ENCODE assay signal across 8 cellular contexts in genomic region chr1:39107891-39108290, GRCh38.
DNase-seq lines count a peak whose midpoint lies in the region; ATAC-seq and TF ChIP-seq lines count a peak whose summit lies in the region.

No MANE protein-coding gene starts in this region.

- H3K27ac ChIP-seq in cingulate gyrus (ENCODE audit: low read depth, low read length) (peak overlapping the region; percentile 63), lower lobe of right lung (peak overlapping the region; percentile 94), transverse colon (peak overlapping the region; percentile 92 to 97 (median 96))

- in situ Hi-C loops in transverse colon (cut with MboI; ENCODE audit: low pct_ligation_motif_present in 1 of 4, low pct_unique_long_range_greater_than_20kb in 1 of 4, low sequenced_read_pairs in 3 of 4) = loop anchor here in 3 of 4 donors (10.0 kb wide), 3 partner anchors 77 to 427 kb away; no protein-coding TSS in a partner anchor

- H3K27me3 ChIP-seq in lower lobe of right lung (ENCODE audit: low read depth) = no peaks in the 10 kb centered on the region
- H3K27me3 ChIP-seq in transverse colon = no peaks in the 10 kb centered on the region

- DNase-seq in NCI-H1417 (lab: John Stamatoyannopoulos, UW) = peak in 2 of 3 experiments; percentile 18 to 22
- no peak for DNase-seq in NCI-H1417 treated with DMSO at 0.1 percent for 48 hours (lab: John Stamatoyannopoulos, UW)
- DNase-seq in lower lobe of right lung = no peak
- no peak for DNase-seq in transverse colon
- DNase-seq in stimulated activated naive CD4-positive, alpha-beta T cell treated with Interleukin-2 at 50 U/mL for 16 hours (lab: John Stamatoyannopoulos, UW) = no peak
- DNase-seq in NCI-H345 (lab: John Stamatoyannopoulos, UW) = no peak

- TF ChIP-seq EP300 in transverse colon (IDR thresholded peaks at IDR 0.05; ENCODE audit: low read depth) = no peak

- TF ChIP-seq CTCF in lower lobe of right lung (IDR thresholded peaks at IDR 0.05) (no peak), transverse colon (IDR thresholded peaks at IDR 0.05) (no peak)

- no peaks in the 10 kb centered on the region for H3K9me3 ChIP-seq in lower lobe of right lung
- no peaks in the 10 kb centered on the region for H3K9me3 ChIP-seq in transverse colon

- H3K4me1 ChIP-seq in lower lobe of right lung = peaks cover 79% of the 10 kb centered on the region
- H3K4me1 ChIP-seq in transverse colon = peaks cover 14 to 84% (median 34%) of the 10 kb centered on the region in 4 donors

- ATAC-seq in lower lobe of right lung = no peak
- no peak for ATAC-seq in HG03342 (IDR thresholded peaks at IDR 0.05; ENCODE audit: unreplicated experiment)

- intact Hi-C loops in lower lobe of right lung (cut with DNase I) = loop anchor here (5.0 to 10.0 kb wide), 2 partner anchors 84 to 157 kb away; no protein-coding TSS in a partner anchor
- intact Hi-C loops in transverse colon (cut with DNase I; ENCODE audit: low total_unique reads) = loop anchor here (5.0 to 10.0 kb wide), 2 partner anchors 159 to 307 kb away; no protein-coding TSS in a partner anchor

- H3K4me3 ChIP-seq in lower lobe of right lung (peak overlapping the region; percentile 87), transverse colon (peak overlapping the region in 1 of 4 donors; percentile 84)

- no peak for TF ChIP-seq POLR2A in transverse colon (IDR thresholded peaks at IDR 0.05)

- no peaks in the 10 kb centered on the region for H3K36me3 ChIP-seq in lower lobe of right lung
- H3K36me3 ChIP-seq in transverse colon = no peaks in the 10 kb centered on the region

Comparison
In these comparisons a context has a peak if more than half of its experiments do, and no peak if none do; other contexts are left out.
1. DNase-seq: peak in NCI-H1417 (2 of 3); none in NCI-H1417 treated with DMSO at 0.1 percent for 48 hours (single experiment), lower lobe of right lung (single experiment), transverse colon (single experiment), stimulated activated naive CD4-positive, alpha-beta T cell treated with Interleukin-2 at 50 U/mL for 16 hours (single experiment) and NCI-H345 (single experiment).
2. Peak in every context shown above with its lines, with median percentiles within 50 percentile points of each other: H3K27ac ChIP-seq.